ENCODE assay signal across 8 cellular contexts in genomic region chr5:59341155-59341554, GRCh38.
"Had no signal": no experiment of that assay in that cellular context is flagged by ENCODE, and none has a peak within 500 bp of the region (broad histone marks: within the 10 kb centered on the region; RNA-seq: fewer than 3 reads in every experiment).

No MANE protein-coding gene starts in this region.

- DNase-seq: GDM1, GF-D8 had no signal

- ATAC-seq: GM12878 had no signal

- FAIRE-seq: G401.6, GM12878, GM12891, GM12892, GM18507, GM19239 had no signal

- H3K4me3 ChIP-seq: GM12878 had no signal
